In genomic region chr2:157172866-157173578, GRCh38 we compare ENCODE assay signal across 16 cellular contexts.
DNase-seq lines count a peak whose midpoint lies in the region; ATAC-seq, FAIRE-seq and TF ChIP-seq lines count a peak whose summit lies in the region.
"Had no signal": no experiment of that assay in that cellular context is flagged by ENCODE, and none has a peak within 500 bp of the region (broad histone marks: within the 10 kb centered on the region; RNA-seq: fewer than 3 reads in every experiment).

No MANE protein-coding gene starts in this region.

- no peaks in the 10 kb centered on the region for H3K9me3 Mint-ChIP-seq in T-cell
- H3K9me3 Mint-ChIP-seq in activated CD8-positive, alpha-beta T cell treated with anti-CD3 and anti-CD28 coated beads for 36 hours: no peaks in the 10 kb centered on the region

- H3K36me3 Mint-ChIP-seq in T-cell: no peaks in the 10 kb centered on the region
- H3K36me3 Mint-ChIP-seq in activated CD8-positive, alpha-beta T cell treated with anti-CD3 and anti-CD28 coated beads for 36 hours (ENCODE audit: low read depth): no peaks in the 10 kb centered on the region
- H3K36me3 Mint-ChIP-seq: activated CD8-positive, alpha-beta memory T cell treated with anti-CD3 and anti-CD28 coated beads, Interleukin-2, amount 10 ng/mL, durations not matched to agents 7 days and 5 days had no signal

- peaks cover 12% of the 10 kb centered on the region for H3K4me1 ChIP-seq in keratinocyte (ENCODE audit: control insufficient read depth, extremely low read depth, insufficient read depth, low read length)
- H3K4me1 ChIP-seq: psoas muscle had no signal

- POLR2A ChIA-PET in T-cell (lab: Charles Lee): no interaction called here
- POLR2A ChIA-PET in activated CD8-positive, alpha-beta T cell treated with anti-CD3 and anti-CD28 coated beads for 36 hours (lab: Charles Lee): no interaction called here

- H3K4me2 ChIP-seq in keratinocyte (ENCODE audit: control insufficient read depth, extremely low read depth, insufficient read depth, low read depth, low read length): peak overlapping the region; percentile 44

- H3K36me3 ChIP-seq in keratinocyte (ENCODE audit: control insufficient read depth in 2 of 2, extremely low read depth in 1 of 2, insufficient read depth in 2 of 2, low read length in 2 of 2): no peaks in the 10 kb centered on the region

- DNase-seq in AG10803 (ENCODE audit: low read depth) (peak; percentile 56), M059J (ENCODE audit: low read depth) (peak; percentile 48), choroid plexus epithelial cell (ENCODE audit: low read depth) (peak; percentile 65), keratinocyte (ENCODE audit: low read depth, low spot score) (no peak), NCI-H128 (lab: John Stamatoyannopoulos, UW; ENCODE audit: unreplicated experiment) (no peak), T-cell (no peak), anterior cingulate cortex (lab: John Stamatoyannopoulos, UW) (no peak)
- no peak for DNase-seq in activated CD8-positive, alpha-beta T cell treated with anti-CD3 and anti-CD28 coated beads for 36 hours
- DNase-seq: activated CD8-positive, alpha-beta memory T cell treated with anti-CD3 and anti-CD28 coated beads, Interleukin-2, amount 10 ng/mL, durations not matched to agents 7 days and 5 days; activated naive CD4-positive, alpha-beta T cell treated with anti-CD3 and anti-CD28 coated beads for 36 hours; islet precursor cell; KG1; NCI-H526; psoas muscle; SHP77 treated with DMSO at 0.1 percent for 48 hours; stimulated activated CD4-positive, alpha-beta T cell treated with anti-CD3 and anti-CD28 coated beads, Interleukin-1b, Interleukin-23, amount 100 ng/mL, for 48 hours had no signal

- TF ChIP-seq CTCF in AG10803 (conservative IDR thresholded peaks at IDR 0.05; ENCODE audit: low read length) (no peak), choroid plexus epithelial cell (conservative IDR thresholded peaks at IDR 0.05; ENCODE audit: low read depth, low read length) (no peak), keratinocyte (optimal IDR thresholded peaks at IDR 0.05 in 1 of 3, IDR thresholded peaks at IDR 0.05 in 1 of 3, conservative IDR thresholded peaks at IDR 0.05 in 1 of 3; ENCODE audit: extremely low read depth in 1 of 3, insufficient read depth in 2 of 3, low read length in 3 of 3) (no peak)
- no peak for TF ChIP-seq CTCF in activated CD8-positive, alpha-beta T cell treated with anti-CD3 and anti-CD28 coated beads for 36 hours (IDR thresholded peaks at IDR 0.05)

- H3K27me3 ChIP-seq in keratinocyte (ENCODE audit: control insufficient read depth, extremely low read depth, insufficient read depth, low read length): no peaks in the 10 kb centered on the region

- dilution Hi-C loops in keratinocyte (cut with MboI; ENCODE audit: extremely low pct_ligation_motif_present, low sequenced_read_pairs): no loop called here

- H3K27ac Mint-ChIP-seq in T-cell: no peak overlapping the region
- no peak overlapping the region for H3K27ac Mint-ChIP-seq in activated CD8-positive, alpha-beta T cell treated with anti-CD3 and anti-CD28 coated beads for 36 hours
- H3K27ac Mint-ChIP-seq: activated CD8-positive, alpha-beta memory T cell treated with anti-CD3 and anti-CD28 coated beads, Interleukin-2, amount 10 ng/mL, durations not matched to agents 7 days and 5 days; activated naive CD4-positive, alpha-beta T cell treated with anti-CD3 and anti-CD28 coated beads for 36 hours had no signal

- intact Hi-C loops in activated CD8-positive, alpha-beta T cell treated with anti-CD3 and anti-CD28 coated beads for 36 hours (cut with micrococcal nuclease): no loop called here

- peaks cover 5 to 9% of the 10 kb centered on the region in 2 donors for H3K27me3 Mint-ChIP-seq in T-cell
- H3K27me3 Mint-ChIP-seq in activated CD8-positive, alpha-beta T cell treated with anti-CD3 and anti-CD28 coated beads for 36 hours: peaks cover 7% of the 10 kb centered on the region

- ATAC-seq in T-cell (replicated peaks in 1 of 4): no peak
- no peak for ATAC-seq in activated CD8-positive, alpha-beta T cell treated with anti-CD3 and anti-CD28 coated beads for 36 hours
- ATAC-seq: activated CD8-positive, alpha-beta memory T cell treated with anti-CD3 and anti-CD28 coated beads, Interleukin-2, amount 10 ng/mL, durations not matched to agents 7 days and 5 days; psoas muscle had no signal

- H3K9me1 ChIP-seq in keratinocyte (ENCODE audit: control insufficient read depth, extremely low read depth, insufficient read depth, low read length): no peaks in the 10 kb centered on the region

- no peaks in the 10 kb centered on the region for H3K79me2 ChIP-seq in keratinocyte (ENCODE audit: control insufficient read depth, insufficient read depth, low read length)

- no peak for FAIRE-seq in keratinocyte (lab: Jason Lieb, UNC)

- no peak overlapping the region for H3K9ac ChIP-seq in keratinocyte (ENCODE audit: control insufficient read depth, extremely low read depth, insufficient read depth, low read length)

- no peak overlapping the region for H2AFZ ChIP-seq in keratinocyte (ENCODE audit: control insufficient read depth, low read length)

- no peak overlapping the region for H3K4me3 Mint-ChIP-seq in T-cell
- no peak overlapping the region for H3K4me3 Mint-ChIP-seq in activated CD8-positive, alpha-beta T cell treated with anti-CD3 and anti-CD28 coated beads for 36 hours
- H3K4me3 Mint-ChIP-seq: activated CD8-positive, alpha-beta memory T cell treated with anti-CD3 and anti-CD28 coated beads, Interleukin-2, amount 10 ng/mL, durations not matched to agents 7 days and 5 days; activated naive CD4-positive, alpha-beta T cell treated with anti-CD3 and anti-CD28 coated beads for 36 hours had no signal

- H3K9me3 ChIP-seq in keratinocyte (ENCODE audit: control insufficient read depth, low read depth, low read length): no peaks in the 10 kb centered on the region
- H3K9me3 ChIP-seq: psoas muscle had no signal

- CTCF ChIA-PET in T-cell (lab: Charles Lee): no interaction called here
- CTCF ChIA-PET in activated CD8-positive, alpha-beta T cell treated with anti-CD3 and anti-CD28 coated beads for 36 hours (lab: Charles Lee): no interaction called here

- no peaks in the 10 kb centered on the region for H4K20me1 ChIP-seq in keratinocyte (ENCODE audit: control insufficient read depth, extremely low read depth, insufficient read depth, low read length)

- H3K4me3 ChIP-seq in AG10803 (ENCODE audit: low read length) (peak overlapping the region; percentile 16), choroid plexus epithelial cell (ENCODE audit: low read depth, low read length) (peak overlapping the region; percentile 14), keratinocyte (ENCODE audit: control insufficient read depth in 2 of 3, extremely low read depth in 1 of 3, insufficient read depth in 2 of 3, low read depth in 1 of 3, low read length in 3 of 3) (no peak overlapping the region)
- H3K4me3 ChIP-seq: psoas muscle had no signal

- no peak overlapping the region for H3K27ac ChIP-seq in keratinocyte (ENCODE audit: control insufficient read depth, insufficient read depth, low read length)
- H3K27ac ChIP-seq: psoas muscle had no signal

- no peaks in the 10 kb centered on the region for H3K4me1 Mint-ChIP-seq in T-cell
- H3K4me1 Mint-ChIP-seq in activated CD8-positive, alpha-beta T cell treated with anti-CD3 and anti-CD28 coated beads for 36 hours (ENCODE audit: low read depth): no peaks in the 10 kb centered on the region
- H3K4me1 Mint-ChIP-seq: activated CD8-positive, alpha-beta memory T cell treated with anti-CD3 and anti-CD28 coated beads, Interleukin-2, amount 10 ng/mL, durations not matched to agents 7 days and 5 days had no signal

Comparison
In these comparisons a context has a peak if more than half of its experiments do, and no peak if none do; other contexts are left out.
1. DNase-seq: peak in AG10803 (single experiment), M059J (single experiment) and choroid plexus epithelial cell (single experiment); none in keratinocyte (single experiment), NCI-H128 (single experiment), T-cell (0 of 34), activated CD8-positive, alpha-beta T cell treated with anti-CD3 and anti-CD28 coated beads for 36 hours (single experiment) and anterior cingulate cortex (0 of 58).
2. H3K4me3 ChIP-seq: peak in AG10803 (single experiment) and choroid plexus epithelial cell (single experiment); none in keratinocyte (0 of 3).